Comparison of ENCODE assay signal across 28 cellular contexts in the genomic region with DNA sequence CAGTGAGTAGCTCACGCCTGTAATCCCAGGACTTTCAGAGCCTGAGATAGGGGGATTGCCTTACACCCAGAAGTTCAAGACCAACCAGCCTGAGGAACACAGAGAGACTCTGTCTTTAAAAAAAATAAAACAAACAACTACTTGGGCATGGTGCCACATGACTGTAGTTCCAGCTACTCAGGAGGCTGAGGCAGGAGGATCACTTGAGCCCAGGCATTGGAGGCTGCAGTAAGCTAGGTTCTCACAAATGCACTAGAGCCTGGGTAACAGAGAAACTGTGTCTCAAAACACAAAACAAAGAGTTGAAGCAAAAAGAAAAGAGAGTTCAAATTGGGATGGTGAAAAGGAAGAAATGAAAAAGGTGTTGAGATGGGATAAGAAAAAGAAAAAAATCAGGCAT.
"Had no signal": no experiment of that assay in that cellular context is flagged by ENCODE, and none has a peak within 500 bp of the region (broad histone marks: within the 10 kb centered on the region; RNA-seq: fewer than 3 reads in every experiment).

No MANE protein-coding gene starts in this region.

- H3K4me3 ChIP-seq: MG63, SJSA1 had no signal

- H3K27me3 Mint-ChIP-seq: activated B cell treated with CpG ODN at 0.5 μM for 24 hours; activated CD4-positive, alpha-beta T cell treated with anti-CD3 and anti-CD28 coated beads, Interleukin-2, amount 10 ng/mL, durations not matched to agents 24 days and 14 days; activated CD8-positive, alpha-beta memory T cell treated with anti-CD3 and anti-CD28 coated beads, Interleukin-2, amount 10 ng/mL, durations not matched to agents 7 days and 5 days; activated T-cell treated with anti-CD3 and anti-CD28 coated beads, Interleukin-2, amount 50 U/mL, for 24 hours; brain had no signal

- DNase-seq: activated B cell treated with CpG ODN at 0.5 μM for 24 hours; activated CD4-positive, alpha-beta T cell treated with anti-CD3 and anti-CD28 coated beads for 1 hour; activated CD4-positive, alpha-beta T cell treated with anti-CD3 and anti-CD28 coated beads, Interleukin-2, amount 10 ng/mL, durations not matched to agents 24 days and 14 days; activated CD4-positive, alpha-beta T cell treated with anti-CD3 and anti-CD28 coated beads, Interleukin-2, amount 50 U/mL, for 48 hours; activated CD8-positive, alpha-beta memory T cell treated with anti-CD3 and anti-CD28 coated beads, Interleukin-2, amount 10 ng/mL, durations not matched to agents 7 days and 5 days; activated effector memory CD4-positive, alpha-beta T cell treated with Interleukin-2 at 50 U/mL for 16 hours; activated naive CD4-positive, alpha-beta T cell; activated T-cell treated with anti-CD3 and anti-CD28 coated beads, Interleukin-2, amount 50 U/mL, for 24 hours; amygdala; MG63; MV-4-11; NCI-H1092 treated with DMSO at 0.1 percent for 48 hours; NCI-H1436; NCI-H1694 treated with DMSO at 0.1 percent for 48 hours; NCI-H2029 treated with DMSO at 0.1 percent for 48 hours; NCI-H345; NCI-H510A treated with DMSO at 0.1 percent for 48 hours; NCI-H69; NK-92 treated with Interleukin-12 subunit alpha and Interleukin-12 subunit beta, amount 100 ng/mL, for 24 hours; OCI-M1; SHP77; T1000 had no signal

- H3K9me3 Mint-ChIP-seq: activated T-cell treated with anti-CD3 and anti-CD28 coated beads, Interleukin-2, amount 50 U/mL, for 24 hours; activated T-helper 1 cell treated with anti-CD3 and anti-CD28 coated beads, Interleukin-12 subunit alpha, Interleukin-12 subunit beta, Interleukin-2, Interleukin-4 antibody, amounts not matched to agents 30 ng/mL and 10 ng/mL and 1 ng/mL, durations not matched to agents 14 hours and 24 hours and 36 hours; brain; T-helper 1 cell treated with Interleukin-12 subunit alpha and Interleukin-12 subunit beta and Interleukin-4 antibody, amounts not matched to agents 30 μg/mL and 1 μg/mL, for 36 hours had no signal

- H3K27ac ChIP-seq: RWPE1, SJSA1 had no signal

- H3K27me3 ChIP-seq: MG63, SJSA1 had no signal

- ATAC-seq: activated CD8-positive, alpha-beta memory T cell treated with anti-CD3 and anti-CD28 coated beads, Interleukin-2, amount 10 ng/mL, durations not matched to agents 7 days and 5 days; Panc1 had no signal

- H3K9me3 ChIP-seq: MG63, SJSA1 had no signal

- H3K4me3 Mint-ChIP-seq: activated B cell treated with CpG ODN at 0.5 μM for 24 hours; activated CD4-positive, alpha-beta T cell treated with anti-CD3 and anti-CD28 coated beads, Interleukin-2, amount 10 ng/mL, durations not matched to agents 24 days and 14 days; activated CD8-positive, alpha-beta memory T cell treated with anti-CD3 and anti-CD28 coated beads, Interleukin-2, amount 10 ng/mL, durations not matched to agents 7 days and 5 days; activated T-cell treated with anti-CD3 and anti-CD28 coated beads, Interleukin-2, amount 50 U/mL, for 24 hours; activated T-helper 1 cell treated with anti-CD3 and anti-CD28 coated beads, Interleukin-12 subunit alpha, Interleukin-12 subunit beta, Interleukin-2, Interleukin-4 antibody, amounts not matched to agents 30 ng/mL and 10 ng/mL and 1 ng/mL, durations not matched to agents 14 hours and 24 hours and 36 hours; T-helper 1 cell treated with Interleukin-12 subunit alpha and Interleukin-12 subunit beta and Interleukin-4 antibody, amounts not matched to agents 30 μg/mL and 1 μg/mL, for 36 hours had no signal

- H3K27ac Mint-ChIP-seq: activated CD4-positive, alpha-beta T cell treated with anti-CD3 and anti-CD28 coated beads, Interleukin-2, amount 10 ng/mL, durations not matched to agents 24 days and 14 days; activated CD8-positive, alpha-beta memory T cell treated with anti-CD3 and anti-CD28 coated beads, Interleukin-2, amount 10 ng/mL, durations not matched to agents 7 days and 5 days; activated T-cell treated with anti-CD3 and anti-CD28 coated beads, Interleukin-2, amount 50 U/mL, for 24 hours; activated T-helper 1 cell treated with anti-CD3 and anti-CD28 coated beads, Interleukin-12 subunit alpha, Interleukin-12 subunit beta, Interleukin-2, Interleukin-4 antibody, amounts not matched to agents 30 ng/mL and 10 ng/mL and 1 ng/mL, durations not matched to agents 14 hours and 24 hours and 36 hours; T-helper 1 cell treated with Interleukin-12 subunit alpha and Interleukin-12 subunit beta and Interleukin-4 antibody, amounts not matched to agents 30 μg/mL and 1 μg/mL, for 36 hours had no signal
